28 cellular contexts compared by ENCODE assay signal in the genomic region with DNA sequence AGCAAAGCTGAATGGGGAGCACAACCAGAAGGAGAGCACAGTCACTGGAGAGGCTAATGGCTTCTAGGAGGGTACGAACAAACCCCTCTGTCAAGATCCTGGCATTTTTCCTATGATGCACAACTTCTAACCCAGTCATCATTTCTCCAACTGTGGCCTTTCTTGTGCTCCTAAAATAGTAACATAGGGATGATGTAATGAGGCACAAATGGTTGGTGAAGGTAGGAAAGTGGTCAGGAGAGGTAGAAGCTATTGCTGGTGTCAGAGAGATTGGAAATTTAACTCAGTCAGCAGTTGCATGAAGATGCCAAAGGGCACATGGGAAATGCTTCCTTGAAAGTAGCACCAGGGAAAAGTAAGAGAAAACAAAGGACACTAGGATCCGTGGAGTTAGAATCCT.
"Had no signal": no experiment of that assay in that cellular context is flagged by ENCODE, and none has a peak within 500 bp of the region (broad histone marks: within the 10 kb centered on the region; RNA-seq: fewer than 3 reads in every experiment).

No MANE protein-coding gene starts in this region.

- ATAC-seq: activated CD8-positive, alpha-beta memory T cell treated with anti-CD3 and anti-CD28 coated beads, Interleukin-2, amount 10 ng/mL, durations not matched to agents 7 days and 5 days; activated naive CD8-positive, alpha-beta T cell treated with anti-CD3 and anti-CD28 coated beads, Interleukin-2, amount 50 U/mL, for 24 hours; Panc1 had no signal

- H3K27ac ChIP-seq: brain microvascular endothelial cell, SJCRH30, SK-N-MC, WERI-Rb-1 had no signal

- H3K9me3 ChIP-seq: SJCRH30 had no signal

- H3K27me3 ChIP-seq: brain microvascular endothelial cell, SJCRH30 had no signal

- H3K4me3 ChIP-seq: SJCRH30, SK-N-MC had no signal

- DNase-seq: activated CD4-positive, alpha-beta memory T cell treated with anti-CD3 and anti-CD28 coated beads, Interleukin-2, amount 10 ng/mL, durations not matched to agents 7 days and 5 days; activated CD4-positive, alpha-beta T cell treated with anti-CD3 and anti-CD28 coated beads for 1 hour; activated CD4-positive, alpha-beta T cell treated with anti-CD3 and anti-CD28 coated beads for 48 hours; activated CD4-positive, CD25-positive, alpha-beta regulatory T cell; activated CD8-positive, alpha-beta memory T cell treated with anti-CD3 and anti-CD28 coated beads for 24 hours; activated CD8-positive, alpha-beta memory T cell treated with anti-CD3 and anti-CD28 coated beads, Interleukin-2, amount 10 ng/mL, durations not matched to agents 7 days and 5 days; activated CD8-positive, alpha-beta memory T cell treated with anti-CD3 and anti-CD28 coated beads, Interleukin-2, amount 50 U/mL, for 48 hours; activated effector memory CD4-positive, alpha-beta T cell treated with Interleukin-2 at 50 U/mL for 16 hours; activated naive CD4-positive, alpha-beta T cell treated with anti-CD3 and anti-CD28 coated beads, Interleukin-2, amount 10 ng/mL, durations not matched to agents 7 days and 5 days; activated naive CD8-positive, alpha-beta T cell treated with anti-CD3 and anti-CD28 coated beads, Interleukin-2, amount 50 U/mL, for 24 hours; activated T-cell treated with anti-CD3 and anti-CD28 coated beads, Interleukin-2, amount 50 U/mL, for 48 hours; anterior cingulate cortex; brain microvascular endothelial cell; central memory CD4-positive, alpha-beta T cell; NCI-H1105; NCI-H1417 treated with DMSO at 0.1 percent for 48 hours; NCI-H187 treated with DMSO at 0.1 percent for 48 hours; NCI-H2081; NCI-H2171 treated with DMSO at 0.1 percent for 48 hours; NCI-H2227 treated with DMSO at 0.1 percent for 48 hours; NCI-H446; NCI-H510A treated with DMSO at 0.1 percent for 48 hours; SHP77; SJCRH30; T1000; WERI-Rb-1 had no signal

- H3K36me3 ChIP-seq: brain microvascular endothelial cell, SJCRH30, WERI-Rb-1 had no signal
